ENCODE assay signal across 8 cellular contexts in the genomic region with DNA sequence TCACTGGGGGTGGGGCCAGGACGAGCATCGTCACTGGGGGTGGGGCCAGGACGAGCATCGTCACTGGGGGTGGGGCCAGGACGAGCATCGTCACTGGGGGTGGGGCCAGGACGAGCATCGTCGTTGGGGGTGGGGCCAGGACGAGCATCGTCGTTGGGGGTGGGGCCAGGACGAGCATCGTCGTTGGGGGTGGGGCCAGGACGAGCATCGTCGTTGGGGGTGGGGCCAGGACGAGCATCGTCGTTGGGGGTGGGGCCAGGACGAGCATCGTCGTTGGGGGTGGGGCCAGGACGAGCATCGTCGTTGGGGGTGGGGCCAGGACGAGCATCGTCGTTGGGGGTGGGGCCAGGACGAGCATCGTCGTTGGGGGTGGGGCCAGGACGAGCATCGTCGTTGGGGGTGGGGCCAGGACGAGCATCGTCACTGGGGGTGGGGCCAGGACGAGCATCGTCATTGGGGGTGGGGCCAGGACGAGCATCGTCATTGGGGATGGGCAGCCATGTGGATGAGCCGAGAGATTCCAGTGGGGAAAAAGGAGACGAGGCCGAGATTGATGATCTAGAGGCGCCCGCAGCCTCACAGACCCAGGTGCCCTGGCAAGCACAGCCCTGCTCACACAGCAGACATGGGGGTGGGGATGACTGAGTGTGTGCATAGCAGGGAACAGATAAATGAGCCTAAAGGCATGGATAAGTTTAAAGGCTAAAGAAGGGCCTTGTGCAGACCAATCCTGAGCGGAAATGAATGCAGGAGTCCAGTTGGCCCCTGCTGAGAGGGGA. TPM values are rescaled to one million over a fixed set of nuclear protein-coding genes. Genes with fewer than 3 reads are reported as not detected.
DNase-seq lines count a peak whose midpoint lies in the region; TF ChIP-seq lines count a peak whose summit lies in the region.
"Not testable (repeated sequence)": the region's sequence is repeated elsewhere in the genome, so short reads cannot be mapped to it uniquely, and the experiment has no call there.

No MANE protein-coding gene starts in this region.

- H3K4me1 Mint-ChIP-seq in activated naive CD4-positive, alpha-beta T cell treated with anti-CD3 and anti-CD28 coated beads for 36 hours (ENCODE audit: low read depth) = peaks cover 40% of the 10 kb centered on the region

- H3K27me3 ChIP-seq in BLaER1 treated with 17β-estradiol and CSF1 and Interleukin-3, amounts not matched to agents 10 nM and 100 nM = not testable (repeated sequence)

- peak overlapping the region in 10 of 11 experiments; percentile 1 to 71 (median 57); a peak in 16 of 22 replicates for H3K9ac ChIP-seq in BLaER1 treated with 17β-estradiol and CSF1 and Interleukin-3, amounts not matched to agents 10 nM and 100 nM

- peak overlapping the region in 9 of 10 experiments; percentile 31 to 60 (median 53); a peak in 16 of 20 replicates for H3K4me3 ChIP-seq in BLaER1 treated with 17β-estradiol and CSF1 and Interleukin-3, amounts not matched to agents 10 nM and 100 nM
- not testable (repeated sequence) for H3K4me3 ChIP-seq in epithelial cell of esophagus (ENCODE audit: low read length)

- intact Hi-C loops in activated naive CD4-positive, alpha-beta T cell treated with anti-CD3 and anti-CD28 coated beads for 36 hours (cut with micrococcal nuclease) = loop anchor here (1.0 to 2.0 kb wide), 5 partner anchors 27 to 352 kb away; partner anchors contain the start of genes TRIM41 and ZFP62

- H3K27ac ChIP-seq in BLaER1 treated with 17β-estradiol and CSF1 and Interleukin-3, amounts not matched to agents 10 nM and 100 nM = peak overlapping the region in 10 of 11 experiments; percentile 45 to 80 (median 70); a peak in 20 of 22 replicates

- DNase-seq in GOT3 (lab: John Stamatoyannopoulos, UW) = peak; percentile 32
- peak; percentile 25 for DNase-seq in NCI-H2171 (lab: John Stamatoyannopoulos, UW)
- DNase-seq in T-helper 9 cell = peak; percentile 46
- peak; percentile 64 for DNase-seq in activated naive CD4-positive, alpha-beta T cell treated with anti-CD3 and anti-CD28 coated beads for 36 hours
- peak; percentile 66 for DNase-seq in epithelial cell of esophagus (ENCODE audit: low read depth)
- peak; percentile 60 to 70 for DNase-seq in lung microvascular endothelial cell (ENCODE audit: low read depth in 2 of 2)
- peak; percentile 50 for DNase-seq in stimulated activated CD4-positive, alpha-beta T cell treated with anti-CD3 and anti-CD28 coated beads, Interleukin-4, amount 100 ng/mL, for 1 hour

- H3K36me3 ChIP-seq in BLaER1 treated with 17β-estradiol and CSF1 and Interleukin-3, amounts not matched to agents 10 nM and 100 nM = not testable (repeated sequence)

- peak overlapping the region; percentile 90 for H3K27ac Mint-ChIP-seq in activated naive CD4-positive, alpha-beta T cell treated with anti-CD3 and anti-CD28 coated beads for 36 hours

- peak overlapping the region; percentile 85 for H3K4me3 Mint-ChIP-seq in activated naive CD4-positive, alpha-beta T cell treated with anti-CD3 and anti-CD28 coated beads for 36 hours

- H3K9me3 ChIP-seq in BLaER1 treated with 17β-estradiol and CSF1 and Interleukin-3, amounts not matched to agents 10 nM and 100 nM (replicated peaks in 1 of 11) = not testable (repeated sequence)

- not testable (repeated sequence) for TF ChIP-seq CTCF in epithelial cell of esophagus (IDR thresholded peaks at IDR 0.05; ENCODE audit: insufficient read depth, low read depth, low read length, missing control alignments)

- not testable (repeated sequence) for H4K20me1 ChIP-seq in BLaER1 treated with 17β-estradiol and CSF1 and Interleukin-3, amounts not matched to agents 10 nM and 100 nM

- peak overlapping the region; percentile 69 to 94 (median 89) for H3K4me2 ChIP-seq in BLaER1 treated with 17β-estradiol and CSF1 and Interleukin-3, amounts not matched to agents 10 nM and 100 nM

- H3K9me3 Mint-ChIP-seq in activated naive CD4-positive, alpha-beta T cell treated with anti-CD3 and anti-CD28 coated beads for 36 hours = not testable (repeated sequence)

- H3K27me3 Mint-ChIP-seq in activated naive CD4-positive, alpha-beta T cell treated with anti-CD3 and anti-CD28 coated beads for 36 hours (ENCODE audit: low read depth) = peaks cover 23% of the 10 kb centered on the region

- CTCF ChIA-PET in activated naive CD4-positive, alpha-beta T cell treated with anti-CD3 and anti-CD28 coated beads for 36 hours (lab: Charles Lee) = interaction anchor here (0.9 to 1.3 kb wide), 2 partner anchors 24 to 44 kb away, joined by 3 to 5 read pairs; partner anchors contain the start of gene TRIM7

- peaks cover 33 to 57% (median 47%) of the 10 kb centered on the region in 10 experiments for H3K4me1 ChIP-seq in BLaER1 treated with 17β-estradiol and CSF1 and Interleukin-3, amounts not matched to agents 10 nM and 100 nM

- H3K36me3 Mint-ChIP-seq in activated naive CD4-positive, alpha-beta T cell treated with anti-CD3 and anti-CD28 coated beads for 36 hours (ENCODE audit: low read depth) = not testable (repeated sequence)

RNA-seq across cellular contexts. Expression of gene OR2V2, which starts 13.6 kb away (rescaled TPM):
- not detected for total RNA-seq in activated naive CD4-positive, alpha-beta T cell treated with anti-CD3 and anti-CD28 coated beads for 36 hours
- total RNA-seq in lung microvascular endothelial cell = not detected in 2 replicates

RNA-seq across cellular contexts. Expression of gene OR2V1, which starts 30.0 kb away (rescaled TPM):
- total RNA-seq in activated naive CD4-positive, alpha-beta T cell treated with anti-CD3 and anti-CD28 coated beads for 36 hours = not detected
- total RNA-seq in lung microvascular endothelial cell = not detected in 2 replicates

RNA-seq across cellular contexts. Expression of gene TRIM7, which starts 44.1 kb away (rescaled TPM):
- total RNA-seq in activated naive CD4-positive, alpha-beta T cell treated with anti-CD3 and anti-CD28 coated beads for 36 hours = 1 to 10 TPM; 1.6 to 1.8 TPM
- 0.99 and 4.6 TPM in 2 replicates for total RNA-seq in lung microvascular endothelial cell
